In genomic region chr9:99038396-99038795, GRCh38 we compare ENCODE assay signal across 17 cellular contexts.
"Had no signal": no experiment of that assay in that cellular context is flagged by ENCODE, and none has a peak within 500 bp of the region (broad histone marks: within the 10 kb centered on the region; RNA-seq: fewer than 3 reads in every experiment).

No MANE protein-coding gene starts in this region.

- H3K27me3 ChIP-seq: tibial artery, uterus had no signal

- DNase-seq: activated B cell treated with CpG ODN at 0.5 μM for 24 hours; activated CD4-positive, alpha-beta T cell treated with anti-CD3 and anti-CD28 coated beads for 48 hours; activated CD8-positive, alpha-beta T cell treated with anti-CD3 and anti-CD28 coated beads for 36 hours; activated gamma-delta T cell; activated T-cell treated with anti-CD3 and anti-CD28 coated beads, Interleukin-2, amount 50 U/mL, for 48 hours; amniotic stem cell; erythroblast; islet precursor cell; left lung; mammary epithelial cell; natural killer cell; T-helper 17 cell; tibial artery; uterus had no signal

- H3K9me3 ChIP-seq: left lung, tibial artery, uterus had no signal

- H3K36me3 ChIP-seq: left lung, uterus had no signal

- H3K4me3 ChIP-seq: left lung, tibial artery, uterus had no signal

- H3K27ac ChIP-seq: left lung, tibial artery, uterus had no signal

- FAIRE-seq: TTC549 had no signal

- ATAC-seq: activated CD8-positive, alpha-beta T cell treated with anti-CD3 and anti-CD28 coated beads for 36 hours; left lung; natural killer cell; sciatic nerve; stimulated activated effector memory CD8-positive, alpha-beta T cell treated with anti-CD3 and anti-CD28 coated beads, Interleukin-12 subunit alpha, Interleukin-12 subunit beta, amount 100 ng/mL, for 72 hours; T-helper 17 cell had no signal

- H3K4me1 ChIP-seq: uterus had no signal
